Comparison of ENCODE assay signal across 9 cellular contexts in the genomic region with DNA sequence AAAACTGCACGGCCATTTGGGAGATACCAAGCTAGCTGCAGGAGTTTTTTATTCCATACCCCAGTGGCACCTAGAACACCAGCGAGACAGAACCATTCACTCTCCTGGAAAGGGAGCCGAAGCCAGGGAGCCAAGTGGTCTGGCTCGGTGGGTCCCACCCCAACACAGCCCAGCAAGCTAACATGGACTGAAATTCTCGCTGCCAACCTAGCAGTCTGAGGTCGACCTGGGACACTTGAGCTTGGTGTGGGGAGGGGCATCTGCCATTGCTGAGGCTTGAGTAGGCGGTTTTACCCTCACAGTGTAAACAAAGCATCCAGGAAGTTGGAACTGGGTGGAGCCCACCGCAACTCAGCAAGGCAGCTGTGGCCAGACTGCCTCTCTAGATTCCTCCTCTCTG.
DNase-seq lines count a peak whose midpoint lies in the region; ATAC-seq and TF ChIP-seq lines count a peak whose summit lies in the region.
"Had no signal": no experiment of that assay in that cellular context is flagged by ENCODE, and none has a peak within 500 bp of the region (broad histone marks: within the 10 kb centered on the region; RNA-seq: fewer than 3 reads in every experiment).

No MANE protein-coding gene starts in this region.

- TF ChIP-seq CTCF in smooth muscle cell (IDR thresholded peaks at IDR 0.05; ENCODE audit: borderline replicate concordance, insufficient read depth, poor library complexity, severe bottlenecking) = no peak

- no peaks in the 10 kb centered on the region for H3F3A ChIP-seq in smooth muscle cell (ENCODE audit: low read depth)

- H3K4me1 ChIP-seq in smooth muscle cell (ENCODE audit: low read depth) = no peaks in the 10 kb centered on the region

- peaks cover 27% of the 10 kb centered on the region for H3K4me1 Mint-ChIP-seq in activated naive CD8-positive, alpha-beta T cell treated with anti-CD3 and anti-CD28 coated beads, Interleukin-2, amount 10 ng/mL, durations not matched to agents 7 days and 5 days

- H3K9me3 ChIP-seq in smooth muscle cell (replicated peaks; ENCODE audit: low read depth) = no peaks in the 10 kb centered on the region

- 73% methylated on average over 8 of the region's 8 CpGs for WGBS in smooth muscle cell (ENCODE audit: low lambda C conversion rate)

- ATAC-seq in activated naive CD8-positive, alpha-beta T cell treated with anti-CD3 and anti-CD28 coated beads, Interleukin-2, amount 10 ng/mL, durations not matched to agents 7 days and 5 days (ENCODE audit: low read depth) = peak; percentile 74
- ATAC-seq in HG02852 (IDR thresholded peaks at IDR 0.05; ENCODE audit: unreplicated experiment) (no peak), GM19397 (IDR thresholded peaks at IDR 0.05; ENCODE audit: unreplicated experiment) (no peak)

- H3K9me3 Mint-ChIP-seq in activated naive CD8-positive, alpha-beta T cell treated with anti-CD3 and anti-CD28 coated beads, Interleukin-2, amount 10 ng/mL, durations not matched to agents 7 days and 5 days = peaks cover 14% of the 10 kb centered on the region

- no peaks in the 10 kb centered on the region for H3K79me2 ChIP-seq in smooth muscle cell (ENCODE audit: low read depth)

- DNase-seq in NOMO-1 treated with DMSO at 0.1 percent for 48 hours (lab: John Stamatoyannopoulos, UW; ENCODE audit: unreplicated experiment) = peak; percentile 35
- no peak for DNase-seq in NOMO-1 treated with dmso at 0.1 percent for 144 hours (lab: John Stamatoyannopoulos, UW; ENCODE audit: unreplicated experiment)
- peak; percentile 70 for DNase-seq in SW480 (ENCODE audit: low spot score)
- peak; percentile 64 for DNase-seq in activated naive CD8-positive, alpha-beta T cell treated with anti-CD3 and anti-CD28 coated beads, Interleukin-2, amount 10 ng/mL, durations not matched to agents 7 days and 5 days
- DNase-seq in stimulated activated CD8-positive, alpha-beta memory T cell treated with anti-CD3 and anti-CD28 coated beads, Interleukin-15, amount 100 ng/mL, for 48 hours (ENCODE audit: low read depth in 2 of 2) = peak; percentile 3 to 10
- no peak for DNase-seq in smooth muscle cell (lab: John Stamatoyannopoulos, UW; ENCODE audit: unreplicated experiment)
- DNase-seq: NK-92 treated with Interleukin-12 subunit alpha and Interleukin-12 subunit beta, amount 100 ng/mL, for 24 hours had no signal

- POLR2A ChIA-PET in activated naive CD8-positive, alpha-beta T cell treated with anti-CD3 and anti-CD28 coated beads, Interleukin-2, amount 10 ng/mL, durations not matched to agents 7 days and 5 days (lab: Charles Lee) = interaction anchor here (1.4 to 1.7 kb wide), 3 partner anchors 10 to 109 kb away, joined by 3 to 12 read pairs (median 5); a partner anchor contains a TSS

- H3K27me3 ChIP-seq in smooth muscle cell (ENCODE audit: low read depth) = no peaks in the 10 kb centered on the region

- no peak overlapping the region for H3K4me3 ChIP-seq in smooth muscle cell

- no peak overlapping the region for H2AFZ ChIP-seq in smooth muscle cell (ENCODE audit: low read depth)

- peaks cover 29% of the 10 kb centered on the region for H3K36me3 Mint-ChIP-seq in activated naive CD8-positive, alpha-beta T cell treated with anti-CD3 and anti-CD28 coated beads, Interleukin-2, amount 10 ng/mL, durations not matched to agents 7 days and 5 days

- no peaks in the 10 kb centered on the region for H4K20me1 ChIP-seq in smooth muscle cell (ENCODE audit: low read depth)

- H3K36me3 ChIP-seq in smooth muscle cell (ENCODE audit: low read depth) = no peaks in the 10 kb centered on the region

- no peaks in the 10 kb centered on the region for H3K27me3 Mint-ChIP-seq in activated naive CD8-positive, alpha-beta T cell treated with anti-CD3 and anti-CD28 coated beads, Interleukin-2, amount 10 ng/mL, durations not matched to agents 7 days and 5 days

- H3K27ac ChIP-seq in smooth muscle cell (ENCODE audit: low read depth) = no peak overlapping the region

- peak overlapping the region; percentile 43 for H3K4me3 Mint-ChIP-seq in activated naive CD8-positive, alpha-beta T cell treated with anti-CD3 and anti-CD28 coated beads, Interleukin-2, amount 10 ng/mL, durations not matched to agents 7 days and 5 days

- no peak overlapping the region for H3K4me2 ChIP-seq in smooth muscle cell

- peak overlapping the region; percentile 59 for H3K27ac Mint-ChIP-seq in activated naive CD8-positive, alpha-beta T cell treated with anti-CD3 and anti-CD28 coated beads, Interleukin-2, amount 10 ng/mL, durations not matched to agents 7 days and 5 days

- no peak overlapping the region for H3K9ac ChIP-seq in smooth muscle cell (ENCODE audit: low read depth)

Comparison
In these comparisons a context has a peak if more than half of its experiments do, and no peak if none do; other contexts are left out.
1. DNase-seq: peak in NOMO-1 treated with DMSO at 0.1 percent for 48 hours (single experiment), SW480 (single experiment), activated naive CD8-positive, alpha-beta T cell treated with anti-CD3 and anti-CD28 coated beads, Interleukin-2, amount 10 ng/mL, durations not matched to agents 7 days and 5 days (single experiment) and stimulated activated CD8-positive, alpha-beta memory T cell treated with anti-CD3 and anti-CD28 coated beads, Interleukin-15, amount 100 ng/mL, for 48 hours (2 of 2); none in NOMO-1 treated with dmso at 0.1 percent for 144 hours (single experiment) and smooth muscle cell (single experiment).